In genomic region chr19:19399733-19400438, GRCh38 we compare ENCODE assay signal across 12 cellular contexts. TPM values are rescaled to one million over a fixed set of nuclear protein-coding genes. Genes with fewer than 3 reads are reported as not detected.
DNase-seq lines count a peak whose midpoint lies in the region; ATAC-seq, FAIRE-seq and TF ChIP-seq lines count a peak whose summit lies in the region.
"Had no signal": no experiment of that assay in that cellular context is flagged by ENCODE, and none has a peak within 500 bp of the region (broad histone marks: within the 10 kb centered on the region; RNA-seq: fewer than 3 reads in every experiment).

No MANE protein-coding gene starts in this region.

- no peak for TF ChIP-seq POLR2A in A549 (IDR thresholded peaks at IDR 0.05; ENCODE audit: low read length)

- no peak for TF ChIP-seq EP300 in A549 (IDR thresholded peaks at IDR 0.05)

- intact Hi-C loops in kidney (cut with DNase I): no loop called here

- no peak for TF ChIP-seq CTCF in A549 (IDR thresholded peaks at IDR 0.05)
- TF ChIP-seq CTCF in kidney (IDR thresholded peaks at IDR 0.05; ENCODE audit: borderline replicate concordance, extremely low read depth, insufficient read depth): no peak

- FAIRE-seq in A549 (lab: Jason Lieb, UNC) (no peak), G401.6 (lab: Jason Lieb, UNC) (peak; percentile 85), kidney (lab: Jason Lieb, UNC) (no peak)
- FAIRE-seq: bronchial epithelial cell had no signal

- WGBS in A549 (ENCODE audit: missing lambda C conversion rate): 62% methylated on average over 9 of the region's 9 CpGs

- POLR2A ChIA-PET in A549 (lab: Yijun Ruan, JAX): no interaction called here

- H3K4me1 ChIP-seq in A549: peaks cover 27% of the 10 kb centered on the region
- H3K4me1 ChIP-seq in kidney (ENCODE audit: control insufficient read depth in 1 of 2, insufficient read depth in 1 of 2, low read depth in 1 of 2, low read length in 2 of 2): peaks cover 8 to 10% of the 10 kb centered on the region in 2 donors

- H3K9me3 ChIP-seq in A549: no peaks in the 10 kb centered on the region
- no peaks in the 10 kb centered on the region for H3K9me3 ChIP-seq in kidney (ENCODE audit: control insufficient read depth in 1 of 2, low read length in 2 of 2)
- H3K9me3 ChIP-seq: mucosa of descending colon had no signal

- H3K4me3 ChIP-seq in A549 (no peak overlapping the region), kidney (ENCODE audit: low read length in 2 of 2) (no peak overlapping the region)
- H3K4me3 ChIP-seq: mucosa of descending colon had no signal

- H3K9ac ChIP-seq in kidney (ENCODE audit: low read length in 2 of 2): peak overlapping the region in 1 of 2 donors; percentile 20

- H3K27ac ChIP-seq in A549: peak overlapping the region in 1 of 2 experiments; percentile 18; a peak in 1 of 6 replicates
- H3K27ac ChIP-seq in kidney (ENCODE audit: low read depth in 2 of 2, low read length in 2 of 2): no peak overlapping the region

- CTCF ChIA-PET in A549 (lab: Yijun Ruan, JAX): no interaction called here

- peak overlapping the region; percentile 16; the same call in 1 of the 3 replicates for H3K4me2 ChIP-seq in A549

- no peaks in the 10 kb centered on the region for H3K36me3 ChIP-seq in kidney (ENCODE audit: control insufficient read depth in 1 of 2, insufficient read depth in 2 of 2, low read length in 2 of 2)

- DNase-seq in A549 (ENCODE audit: low read depth in 1 of 2, low spot score in 1 of 2): no peak
- peak; percentile 10 for DNase-seq in kidney
- no peak for DNase-seq in NCI-H524 treated with DMSO at 0.1 percent for 48 hours (lab: John Stamatoyannopoulos, UW)
- no peak for DNase-seq in DMS114 treated with DMSO at 0.1 percent for 48 hours (lab: John Stamatoyannopoulos, UW; ENCODE audit: unreplicated experiment)
- DNase-seq: activated CD8-positive, alpha-beta memory T cell treated with anti-CD3 and anti-CD28 coated beads, Interleukin-2, amount 50 U/mL, for 48 hours; mucosa of descending colon; T-helper 1 cell had no signal

- ATAC-seq in A549: no peak; a peak in 1 of 6 replicates
- ATAC-seq in SK-N-SH treated with all-trans-retinoic acid at 6 μM for 48 hours: peak; percentile 64
- ATAC-seq in HG02571 (IDR thresholded peaks at IDR 0.05; ENCODE audit: unreplicated experiment): no peak
- no peak for ATAC-seq in HG03354 (IDR thresholded peaks at IDR 0.05; ENCODE audit: poor library complexity, severe bottlenecking, unreplicated experiment)
- ATAC-seq: mucosa of descending colon had no signal

- no peak for TF ChIP-seq RAD21 in A549 (conservative IDR thresholded peaks at IDR 0.05 in 1 of 2, IDR thresholded peaks at IDR 0.05 in 1 of 2)

TF ChIP-seq in A549, 52 proteins besides CTCF, POLR2A, EP300 and RAD21:
- TF ChIP-seq RNF2 (IDR thresholded peaks at IDR 0.05; ENCODE audit: borderline replicate concordance, low read depth) (no peak), EHF (CRISPR knock-in tag; IDR thresholded peaks at IDR 0.05) (no peak), RCOR1 (IDR thresholded peaks at IDR 0.05; ENCODE audit: low read depth, low read length) (no peak), CHD4 (IDR thresholded peaks at IDR 0.05; ENCODE audit: borderline replicate concordance) (no peak), PHF8 (IDR thresholded peaks at IDR 0.05; ENCODE audit: borderline replicate concordance, low read depth) (no peak)

TF ChIP-seq in SK-N-SH treated with all-trans-retinoic acid at 6 μM for 48 hours, 23 proteins besides CTCF, POLR2A, EP300 and RAD21:
- no peak for TF ChIP-seq ZNF70 (CRISPR knock-in tag; IDR thresholded peaks at IDR 0.05)
- TF ChIP-seq ARNTL (CRISPR knock-in tag; IDR thresholded peaks at IDR 0.05; ENCODE audit: borderline replicate concordance, low read depth): no peak
- TF ChIP-seq CREB5 (CRISPR knock-in tag; IDR thresholded peaks at IDR 0.05; ENCODE audit: low read depth): no peak

RNA-seq across cellular contexts. Expression of gene GATAD2A, which starts 5.6 kb away (rescaled TPM):
- polyA plus RNA-seq in A549 (2011; rRNA removed): 12.5 and 25.2 TPM in 2 replicates
- polyA plus RNA-seq in A549 (2012; cell fraction: cytosol; rRNA removed): 29.4 and 31.6 TPM in 2 replicates
- polyA plus RNA-seq in A549 (2012; cell fraction: nucleus; rRNA removed): 31.3 and 36.8 TPM in 2 replicates
- 28.4 to 29.3 TPM (median 28.9 TPM) in 3 replicates for polyA plus RNA-seq in A549 (2017; fragmentation: RNase III; extraction: RNeasy Plus Mini Kit Qiagen cat#74134 plus additional on column Dnase treatment)
- 11.7 and 12.7 TPM in 2 replicates for polyA minus RNA-seq in A549 (2011; rRNA and poly(A)+ RNA removed)
- total RNA-seq in kidney: 91.0 TPM
- polyA plus RNA-seq in kidney (ENCODE audit: insufficient read depth, low read depth, low replicate concordance): 18.0 TPM
